8 cellular contexts compared by ENCODE assay signal in the genomic region with DNA sequence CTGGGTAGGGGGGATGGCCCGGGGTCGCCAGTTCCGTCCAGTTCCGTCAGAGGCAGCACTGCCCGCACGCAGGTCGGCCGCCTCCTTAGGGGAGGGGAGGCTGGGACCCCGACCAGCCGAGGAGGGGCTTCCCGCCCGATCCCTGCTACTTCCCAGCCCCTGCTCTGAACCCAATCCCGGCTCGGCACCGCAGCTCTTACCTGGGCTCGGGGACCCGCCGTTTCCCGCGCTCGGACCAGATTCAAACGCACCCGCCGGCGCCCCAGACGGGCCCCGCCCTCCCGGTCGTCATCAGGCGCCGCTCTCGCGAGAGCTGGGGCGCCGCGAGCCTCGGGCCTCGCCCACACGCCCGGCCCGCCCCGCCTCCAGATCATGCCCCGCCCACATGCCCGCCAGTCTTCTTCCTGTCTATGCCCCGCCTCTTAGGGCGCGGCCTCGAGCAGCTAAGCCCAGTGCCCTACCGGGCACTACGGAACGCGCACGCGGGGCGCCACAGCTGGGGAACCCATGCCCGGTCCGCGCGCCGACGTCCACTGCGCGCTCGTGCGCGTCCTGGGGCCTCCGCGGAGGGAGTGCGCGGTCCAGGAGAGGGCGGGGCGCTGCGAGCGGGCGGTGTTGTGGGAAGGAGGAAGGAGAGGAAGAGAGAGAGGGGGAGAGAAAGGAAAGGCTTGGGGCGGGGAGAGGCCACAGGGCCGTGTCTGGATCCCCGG. TPM values are rescaled to one million over a fixed set of nuclear protein-coding genes. Genes with fewer than 3 reads are reported as not detected.
DNase-seq lines count a peak whose midpoint lies in the region; ATAC-seq and TF ChIP-seq lines count a peak whose summit lies in the region.

Gene NCAPG2 (minus strand): TSS at position 281 of the 710 bp plus-strand sequence. CDS start 2,905 bp downstream, outside the sequence.

- under 1% methylated on average over 54 of the region's 78 CpGs for WGBS in prostate gland
- under 1% methylated on average over 78 of the region's 78 CpGs for WGBS in urinary bladder

- H3K27ac ChIP-seq in left ventricle myocardium inferior (replicated peaks) (peak within 1 kb of the TSS; percentile 91), prostate gland (peak within 1 kb of the TSS; percentile 86 to 91), urinary bladder (ENCODE audit: low read depth) (peak within 1 kb of the TSS; percentile 85)

- H3K4me1 ChIP-seq in left ventricle myocardium inferior (peaks cover 23% of the 10 kb centered on the region), prostate gland (replicated peaks) (no peaks in the 10 kb centered on the region), urinary bladder (ENCODE audit: insufficient read depth) (no peaks in the 10 kb centered on the region)

- H3K27me3 ChIP-seq in left ventricle myocardium inferior (ENCODE audit: low read depth) (no peaks in the 10 kb centered on the region), prostate gland (replicated peaks; ENCODE audit: insufficient read depth) (no peaks in the 10 kb centered on the region)

- TF ChIP-seq CTCF in GM13976 (IDR thresholded peaks at IDR 0.05; ENCODE audit: borderline replicate concordance, control extremely low read depth, extremely low read depth, insufficient read depth, missing control alignments) (no peak), left ventricle myocardium inferior (IDR thresholded peaks at IDR 0.05; ENCODE audit: borderline replicate concordance) (peak; percentile 46), prostate gland (IDR thresholded peaks at IDR 0.05) (peak; percentile 30 to 73 (median 52))

- peak within 1 kb of the TSS; percentile 85 for H3K4me3 ChIP-seq in left ventricle myocardium inferior
- H3K4me3 ChIP-seq in prostate gland, result peak within 1 kb of the TSS; percentile 81 to 91
- H3K4me3 ChIP-seq in urinary bladder (ENCODE audit: low read depth, low read length), result peak within 1 kb of the TSS; percentile 90

- intact Hi-C loops in T-helper 1 cell treated with Interleukin-12 subunit alpha and Interleukin-12 subunit beta and Interleukin-4 antibody, amounts not matched to agents 30 ng/mL and 1 ng/mL, for 36 hours (cut with micrococcal nuclease), result loop anchor here (1.0 to 10.0 kb wide), 7 partner anchors 48 to 1570 kb away; partner anchors contain the start of genes DYNC2I1, ESYT2 and UBE3C
- intact Hi-C loops in left ventricle myocardium inferior (cut with micrococcal nuclease), result no loop called here
- intact Hi-C loops in prostate gland (cut with DNase I), result loop anchor here (10.0 kb wide), 2 partner anchors 120 to 160 kb away; partner anchors contain the start of gene ESYT2

- in situ Hi-C loops in GM13976 (cut with MboI; ENCODE audit: low sequenced_read_pairs, unreplicated experiment), result no loop called here

- H3K36me3 ChIP-seq in left ventricle myocardium inferior (no peaks in the 10 kb centered on the region), prostate gland (no peaks in the 10 kb centered on the region), urinary bladder (ENCODE audit: insufficient read depth) (no peaks in the 10 kb centered on the region)

- peak; percentile 95 for ATAC-seq in HG02870 (IDR thresholded peaks at IDR 0.05; ENCODE audit: unreplicated experiment)

- peak; percentile 99 for DNase-seq in GM13976 (ENCODE audit: low spot score)
- peak; percentile 91 for DNase-seq in NCI-H146 treated with DMSO at 0.1 percent for 48 hours (lab: John Stamatoyannopoulos, UW; ENCODE audit: unreplicated experiment)
- DNase-seq in amniotic stem cell (lab: John Stamatoyannopoulos, UW), result peak; percentile 96
- DNase-seq in left ventricle myocardium inferior, result peak; percentile 97
- DNase-seq in prostate gland (ENCODE audit: low spot score), result peak; percentile 97

- peak; percentile 99 for TF ChIP-seq POLR2A in prostate gland (IDR thresholded peaks at IDR 0.05)

- H3K9me3 ChIP-seq in left ventricle myocardium inferior (replicated peaks) (peaks cover 15% of the 10 kb centered on the region), prostate gland (no peaks in the 10 kb centered on the region)

RNA-seq across cellular contexts. Expression of gene NCAPG2, which starts in this region (rescaled TPM):
- 88.6 and 92.6 TPM in 2 replicates for total RNA-seq in T-helper 1 cell treated with Interleukin-12 subunit alpha and Interleukin-12 subunit beta and Interleukin-4 antibody, amounts not matched to agents 30 ng/mL and 1 ng/mL, for 36 hours
- total RNA-seq in left ventricle myocardium inferior (3.7 TPM), prostate gland (10 to 100 TPM in 1 of 2 donors, 1 to 10 TPM in 1; 7.9 to 11.9 TPM), urinary bladder (24.3 TPM)
- polyA plus RNA-seq in urinary bladder, result 6.4 TPM

Comparison
In these comparisons a context has a peak if more than half of its experiments do, and no peak if none do; other contexts are left out.
1. Peak in every context shown above with its lines: DNase-seq, ATAC-seq, H3K4me3 ChIP-seq and H3K27ac ChIP-seq.